ENCODE assay signal across 18 cellular contexts in the genomic region with DNA sequence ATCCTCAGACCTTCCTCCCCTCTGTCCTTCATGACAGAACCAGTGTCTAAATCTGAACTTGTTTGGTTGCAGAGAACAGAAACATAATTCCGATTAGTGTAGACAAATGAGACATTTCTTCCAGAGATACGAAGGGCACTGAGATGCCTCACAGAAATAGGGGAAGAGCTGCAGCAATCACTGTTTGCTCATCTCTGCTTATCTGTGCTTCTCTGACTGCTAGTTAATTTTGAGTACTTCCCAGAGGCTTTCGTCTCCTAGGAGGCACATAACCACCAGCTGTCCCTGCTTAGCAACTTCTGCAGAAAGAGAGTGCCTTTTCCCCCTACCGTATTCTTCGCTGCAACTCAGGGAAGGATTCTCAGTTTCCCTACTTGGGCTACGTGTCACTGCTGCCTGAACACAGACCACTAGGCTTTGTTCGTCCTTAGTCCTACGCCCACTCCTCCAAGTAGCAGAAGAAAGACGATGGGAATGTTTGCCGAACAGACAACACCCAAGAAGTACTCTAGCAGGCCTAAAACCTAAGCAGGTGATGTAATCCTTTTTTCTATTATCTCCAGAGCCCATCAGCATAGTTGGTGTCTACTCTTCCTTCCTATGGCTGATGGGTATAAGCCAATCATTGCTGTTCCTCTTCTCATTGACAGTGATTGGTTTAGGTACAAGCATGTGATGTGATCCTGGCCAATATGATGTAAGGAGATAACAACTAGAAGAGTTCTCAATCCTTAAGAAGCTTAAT.
DNase-seq lines count a peak whose midpoint lies in the region; TF ChIP-seq lines count a peak whose summit lies in the region.
"Had no signal": no experiment of that assay in that cellular context is flagged by ENCODE, and none has a peak within 500 bp of the region (broad histone marks: within the 10 kb centered on the region; RNA-seq: fewer than 3 reads in every experiment).

No MANE protein-coding gene starts in this region.

- H2BK20ac ChIP-seq in H9 (ENCODE audit: low read depth, low read length, poor library complexity, severe bottlenecking), result no peak overlapping the region

- DNase-seq in Ammon's horn (ENCODE audit: low spot score), result peak; percentile 43
- no peak for DNase-seq in chondrocyte (ENCODE audit: low spot score)
- DNase-seq in mesendoderm, result peak; percentile 3
- DNase-seq in COR-L47 (lab: John Stamatoyannopoulos, UW), result no peak
- no peak for DNase-seq in H9
- no peak for DNase-seq in transverse colon
- no peak for DNase-seq in stimulated activated CD4-positive, alpha-beta T cell treated with anti-CD3 and anti-CD28 coated beads, Interleukin-2, amount 100 ng/mL, for 24 hours
- DNase-seq: ACHN; CD8-positive, alpha-beta T cell; MG63; NCI-H1105; NCI-H187; NCI-H446 treated with DMSO at 0.1 percent for 48 hours; NCI-H774 had no signal

- H3K79me2 ChIP-seq in mesendoderm (ENCODE audit: control insufficient read depth, insufficient read depth, low read length) (no peaks in the 10 kb centered on the region), H9 (ENCODE audit: insufficient read depth, low read length) (no peaks in the 10 kb centered on the region)

- H3K4me3 Mint-ChIP-seq in chondrocyte (ENCODE audit: unreplicated experiment), result no peak overlapping the region
- H3K4me3 Mint-ChIP-seq in H9, result no peak overlapping the region
- H3K4me3 Mint-ChIP-seq: B cell; CD8-positive, alpha-beta T cell had no signal

- H3K4me2 ChIP-seq in mesendoderm (ENCODE audit: low read length) (no peak overlapping the region), H9 (ENCODE audit: insufficient read depth, insufficient read length, low read length) (no peak overlapping the region)

- H4K8ac ChIP-seq in mesendoderm (ENCODE audit: low read depth, low read length) (no peak overlapping the region), H9 (replicated peaks; ENCODE audit: insufficient read length, low read depth, low read length) (no peak overlapping the region)

- TF ChIP-seq EP300 in transverse colon (IDR thresholded peaks at IDR 0.05; ENCODE audit: low read depth), result no peak

- H3K36me3 Mint-ChIP-seq in chondrocyte (ENCODE audit: low read depth), result no peaks in the 10 kb centered on the region
- no peaks in the 10 kb centered on the region; a peak in 1 of 7 replicates for H3K36me3 Mint-ChIP-seq in H9 (ENCODE audit: insufficient read depth in 1 of 3, low read depth in 3 of 3)
- H3K36me3 Mint-ChIP-seq: CD8-positive, alpha-beta T cell had no signal

- H3K4me3 ChIP-seq in HEK293 (ENCODE audit: low read depth, low read length) (no peak overlapping the region), mesendoderm (ENCODE audit: low read length) (no peak overlapping the region), transverse colon (no peak overlapping the region)
- H3K4me3 ChIP-seq: MG63, SJSA1 had no signal

- no peak overlapping the region for H3T11ph ChIP-seq in H9 (ENCODE audit: low read length)

- H3K27me3 Mint-ChIP-seq in chondrocyte (ENCODE audit: low read depth) (no peaks in the 10 kb centered on the region), H9 (ENCODE audit: low read depth) (peaks cover 6% of the 10 kb centered on the region)

- H2AK5ac ChIP-seq in mesendoderm (ENCODE audit: low read length) (no peak overlapping the region), H9 (ENCODE audit: insufficient read length, low read length) (no peak overlapping the region)

- H2BK5ac ChIP-seq in mesendoderm (ENCODE audit: low read length) (no peak overlapping the region), H9 (ENCODE audit: insufficient read length, low read length) (no peak overlapping the region)

- H3K56ac ChIP-seq in mesendoderm (ENCODE audit: low read length) (no peak overlapping the region), H9 (ENCODE audit: insufficient read length, low read depth, low read length) (no peak overlapping the region)

- no CpG with 5 or more reads among the region's 10 CpGs for WGBS in mesendoderm (ENCODE audit: extremely low coverage, insufficient coverage, low lambda C conversion rate)
- WGBS in H9 (ENCODE audit: extremely low coverage, insufficient read length, low lambda C conversion rate), result no CpG with 5 or more reads among the region's 10 CpGs
- 68 to 94% methylated on average over 8 to 10 of the region's 10 CpGs for WGBS in transverse colon (ENCODE audit: low coverage in 1 of 2), 2 donors

- peak overlapping the region; percentile 11 for H3K27ac Mint-ChIP-seq in chondrocyte (ENCODE audit: unreplicated experiment)
- no peak overlapping the region; a peak in 1 of 7 replicates for H3K27ac Mint-ChIP-seq in H9
- H3K27ac Mint-ChIP-seq: B cell; CD8-positive, alpha-beta T cell had no signal

- H3K23ac ChIP-seq in mesendoderm (ENCODE audit: low read length), result no peak overlapping the region
- H3K23ac ChIP-seq in H9 (ENCODE audit: insufficient read length, low read depth, low read length), result no peak overlapping the region

- H3K9me3 Mint-ChIP-seq in chondrocyte (ENCODE audit: low read depth) (peaks cover 3% of the 10 kb centered on the region), H9 (no peaks in the 10 kb centered on the region; a peak in 2 of 5 replicates)
- H3K9me3 Mint-ChIP-seq: CD8-positive, alpha-beta T cell had no signal

- H2BK15ac ChIP-seq in mesendoderm (replicated peaks; ENCODE audit: low read depth) (no peak overlapping the region), H9 (ENCODE audit: low read depth, low read length) (no peak overlapping the region)

- no peaks in the 10 kb centered on the region for H3K36me3 ChIP-seq in HEK293 (ENCODE audit: control insufficient read depth in 2 of 2, insufficient read depth in 1 of 2, low read length in 2 of 2)
- no peaks in the 10 kb centered on the region for H3K36me3 ChIP-seq in mesendoderm (ENCODE audit: control insufficient read depth, insufficient read depth, low read length)
- H3K36me3 ChIP-seq in transverse colon, result no peaks in the 10 kb centered on the region
- H3K36me3 ChIP-seq: MG63, SJSA1 had no signal

- TF ChIP-seq CTCF in HEK293 (tag by site-specific recombination; IDR thresholded peaks at IDR 0.05), result no peak
- TF ChIP-seq CTCF in chondrocyte (IDR thresholded peaks at IDR 0.05), result no peak
- no peak for TF ChIP-seq CTCF in H9 (conservative IDR thresholded peaks at IDR 0.05)
- no peak for TF ChIP-seq CTCF in transverse colon (IDR thresholded peaks at IDR 0.05)

- no peak overlapping the region for H4K91ac ChIP-seq in H9 (ENCODE audit: insufficient read length, low read depth, low read length)

- H3K9me3 ChIP-seq in HEK293 (ENCODE audit: control insufficient read depth, insufficient read depth, low read depth, low read length), result no peaks in the 10 kb centered on the region
- no peaks in the 10 kb centered on the region for H3K9me3 ChIP-seq in H9 (ENCODE audit: control insufficient read depth, low read depth, low read length)
- no peaks in the 10 kb centered on the region for H3K9me3 ChIP-seq in transverse colon
- H3K9me3 ChIP-seq: MG63, SJSA1 had no signal

- no peak overlapping the region for H3K9ac ChIP-seq in mesendoderm (ENCODE audit: low read length)
- H3K9ac ChIP-seq in H9 (ENCODE audit: extremely low read depth, insufficient read length, low read length), result no peak overlapping the region

- H3K4me1 ChIP-seq in HEK293 (ENCODE audit: control insufficient read depth, insufficient read depth, low read length), result no peaks in the 10 kb centered on the region
- no peaks in the 10 kb centered on the region for H3K4me1 ChIP-seq in mesendoderm (ENCODE audit: control insufficient read depth, low read depth, low read length)
- no peaks in the 10 kb centered on the region for H3K4me1 ChIP-seq in H9 (ENCODE audit: insufficient read depth, low read length)
- H3K4me1 ChIP-seq in transverse colon, result peaks cover 6 to 17% (median 12%) of the 10 kb centered on the region in 4 donors
- H3K4me1 ChIP-seq: SJSA1 had no signal

- no peak overlapping the region for H3K14ac ChIP-seq in H9 (ENCODE audit: insufficient read depth, low read length)

- H3K4ac ChIP-seq in mesendoderm (ENCODE audit: low read depth, low read length) (no peak overlapping the region), H9 (ENCODE audit: low read depth, low read length) (no peak overlapping the region)

- no peak for TF ChIP-seq POLR2A in transverse colon (IDR thresholded peaks at IDR 0.05)

- H3K18ac ChIP-seq in mesendoderm (ENCODE audit: low read length), result no peak overlapping the region
- no peak overlapping the region for H3K18ac ChIP-seq in H9 (ENCODE audit: insufficient read length, low read depth, low read length)

- H4K20me1 ChIP-seq in H9 (ENCODE audit: control insufficient read depth, insufficient read depth, insufficient read length), result no peaks in the 10 kb centered on the region

- CTCF ChIA-PET in HEK293 (lab: Yijun Ruan, JAX), result no interaction called here

- no peaks in the 10 kb centered on the region for H3K79me1 ChIP-seq in mesendoderm (ENCODE audit: low read length)
- H3K79me1 ChIP-seq in H9 (ENCODE audit: insufficient read depth, low read depth, low read length, poor library complexity, severe bottlenecking), result no peaks in the 10 kb centered on the region

- intact Hi-C loops in transverse colon (cut with DNase I; ENCODE audit: low total_unique reads), result no loop called here

- H2BK120ac ChIP-seq in mesendoderm (ENCODE audit: low read depth, low read length) (no peak overlapping the region), H9 (ENCODE audit: low read depth, low read length, poor library complexity, severe bottlenecking) (no peak overlapping the region)

- no peak overlapping the region for H3K27ac ChIP-seq in HEK293 (ENCODE audit: extremely low read depth, low read depth, low read length)
- no peak overlapping the region for H3K27ac ChIP-seq in mesendoderm (ENCODE audit: low read depth, low read length)
- H3K27ac ChIP-seq in H9 (ENCODE audit: insufficient read length, low read depth, low read length), result no peak overlapping the region
- H3K27ac ChIP-seq in transverse colon, result no peak overlapping the region
- H3K27ac ChIP-seq: RWPE1, SJSA1 had no signal

- H2BK12ac ChIP-seq in H9 (ENCODE audit: insufficient read length, low read depth, low read length), result no peak overlapping the region

- in situ Hi-C loops in transverse colon (cut with MboI; ENCODE audit: low pct_ligation_motif_present in 1 of 4, low pct_unique_long_range_greater_than_20kb in 1 of 4, low sequenced_read_pairs in 3 of 4), result no loop called here

- no peak overlapping the region for H2AFZ ChIP-seq in H9 (ENCODE audit: low read length)

- H4K5ac ChIP-seq in mesendoderm (ENCODE audit: low read length), result no peak overlapping the region
- H4K5ac ChIP-seq in H9 (ENCODE audit: insufficient read length, low read depth, low read length), result no peak overlapping the region

- no peaks in the 10 kb centered on the region for H3K23me2 ChIP-seq in H9 (ENCODE audit: insufficient read length, low read depth, low read length, poor library complexity, severe bottlenecking)

- POLR2A ChIA-PET in HEK293 (lab: Yijun Ruan, JAX), result no interaction called here

- no peaks in the 10 kb centered on the region for H3K27me3 ChIP-seq in mesendoderm (ENCODE audit: insufficient read depth, low read length, poor library complexity)
- H3K27me3 ChIP-seq in H9 (ENCODE audit: insufficient read depth, low read length), result no peaks in the 10 kb centered on the region
- no peaks in the 10 kb centered on the region for H3K27me3 ChIP-seq in transverse colon
- H3K27me3 ChIP-seq: MG63, SJSA1 had no signal

- H3K4me1 Mint-ChIP-seq in chondrocyte (ENCODE audit: low read depth), result peaks cover 52% of the 10 kb centered on the region
- peaks cover 4 to 12% of the 10 kb centered on the region in 2 experiments; a peak in 3 of 4 replicates for H3K4me1 Mint-ChIP-seq in H9
- H3K4me1 Mint-ChIP-seq: B cell had no signal

Comparison
In these comparisons a context has a peak if more than half of its experiments do, and no peak if none do; other contexts are left out.
1. DNase-seq: peak in Ammon's horn (single experiment) and mesendoderm (single experiment); none in chondrocyte (single experiment), COR-L47 (single experiment), H9 (single experiment), transverse colon (single experiment) and stimulated activated CD4-positive, alpha-beta T cell treated with anti-CD3 and anti-CD28 coated beads, Interleukin-2, amount 100 ng/mL, for 24 hours (0 of 2).